Comparison of ENCODE assay signal across 2 cellular contexts in genomic region chr15:68272797-68273271, GRCh38.
TF ChIP-seq lines count a peak whose summit lies in the region.

No MANE protein-coding gene starts in this region.

TF ChIP-seq in A549, 52 proteins besides CTCF, POLR2A, EP300 and RAD21:
- no peak for TF ChIP-seq KDM5A (IDR thresholded peaks at IDR 0.05)
- 0 out of 4 replicates have a peak, but pooled peaks of 1 of the 2 experiments have one; percentile 6 for TF ChIP-seq CEBPB (IDR thresholded peaks at IDR 0.05)
- TF ChIP-seq HES2 (IDR thresholded peaks at IDR 0.05), result no peak
- no peak for TF ChIP-seq CHD2 (IDR thresholded peaks at IDR 0.05; ENCODE audit: low read length, partially characterized antibody)
- no peak for TF ChIP-seq RFX5 (IDR thresholded peaks at IDR 0.05)
- 0 out of 2 replicates have a peak, but pooled peaks have one; percentile 30 for TF ChIP-seq GATA3 (IDR thresholded peaks at IDR 0.05; ENCODE audit: borderline replicate concordance)
- TF ChIP-seq RARB (CRISPR knock-in tag; IDR thresholded peaks at IDR 0.05), result no peak
- TF ChIP-seq FOSL2 (IDR thresholded peaks at IDR 0.05), result peak; percentile 57
- TF ChIP-seq FOSL2 (CRISPR knock-in tag; IDR thresholded peaks at IDR 0.05), result peak; percentile 56; the same call in 1 of the 2 replicates
- no peak for TF ChIP-seq EHMT2 (IDR thresholded peaks at IDR 0.05; ENCODE audit: low read depth)
- TF ChIP-seq JUN (IDR thresholded peaks at IDR 0.05), result 0 out of 5 replicates have a peak, but pooled peaks of 1 of the 2 experiments have one; percentile 25
- TF ChIP-seq JUNB (IDR thresholded peaks at IDR 0.05), result peak; percentile 59; the same call in 1 of the 2 replicates
- no peak for TF ChIP-seq FOXS1 (CRISPR knock-in tag; IDR thresholded peaks at IDR 0.05)
- no peak for TF ChIP-seq HMGXB4 (CRISPR knock-in tag; IDR thresholded peaks at IDR 0.05; ENCODE audit: borderline replicate concordance)
TF ChIP-seq in A549: peak in this region for 5.

TF ChIP-seq in endothelial cell of umbilical vein, 7 proteins besides CTCF, POLR2A, EP300 and RAD21:
- no peak for TF ChIP-seq EZH2 (IDR thresholded peaks at IDR 0.05; ENCODE audit: borderline replicate concordance, low read depth, low read length, severe bottlenecking)
- peak; percentile 27 for TF ChIP-seq GATA2 (IDR thresholded peaks at IDR 0.05; ENCODE audit: insufficient read depth, insufficient read length, low read depth, low read length)
- no peak for TF ChIP-seq MYC (IDR thresholded peaks at IDR 0.05; ENCODE audit: low read depth, low read length)
- peak; percentile 19 for TF ChIP-seq FOS (IDR thresholded peaks at IDR 0.05; ENCODE audit: borderline replicate concordance, insufficient read depth, low read length)
